Comparison of ENCODE assay signal across 12 cellular contexts in genomic region chr20:34269996-34270627, GRCh38. TPM values are rescaled to one million over a fixed set of nuclear protein-coding genes. Genes with fewer than 3 reads are reported as not detected.
DNase-seq lines count a peak whose midpoint lies in the region; ATAC-seq, FAIRE-seq and TF ChIP-seq lines count a peak whose summit lies in the region.
"Had no signal": no experiment of that assay in that cellular context is flagged by ENCODE, and none has a peak within 500 bp of the region (broad histone marks: within the 10 kb centered on the region; RNA-seq: fewer than 3 reads in every experiment).

No MANE protein-coding gene starts in this region.

- no peak overlapping the region for H4K5ac ChIP-seq in H1 (ENCODE audit: insufficient read length, low read depth, low read length)

- no peak for TF ChIP-seq EP300 in H1 (IDR thresholded peaks at IDR 0.05; ENCODE audit: borderline replicate concordance in 1 of 2, low read depth in 2 of 2, low read length in 2 of 2)
- TF ChIP-seq EP300 in tibial nerve (IDR thresholded peaks at IDR 0.05): peak; percentile 26 to 73

- no peak overlapping the region for H3K18ac ChIP-seq in H1 (ENCODE audit: extremely low read depth, low read length)

- H4K91ac ChIP-seq in H1 (replicated peaks; ENCODE audit: insufficient read length, low read length): no peak overlapping the region

- peak overlapping the region; percentile 77 for H3K4ac ChIP-seq in H1 (replicated peaks; ENCODE audit: insufficient read length, low read depth, low read length)

- no peak overlapping the region for H2BK120ac ChIP-seq in H1 (replicated peaks; ENCODE audit: low read depth, low read length)

- no peak for TF ChIP-seq POLR2A in H1 (IDR thresholded peaks at IDR 0.05; ENCODE audit: control extremely low read depth in 1 of 2, low read depth in 2 of 2, low read length in 2 of 2)
- TF ChIP-seq POLR2A in tibial nerve (IDR thresholded peaks at IDR 0.05): no peak

- no peak overlapping the region for H3K56ac ChIP-seq in H1 (replicated peaks; ENCODE audit: insufficient read length, low read depth, low read length)

- H4K20me1 ChIP-seq in H1 (replicated peaks in 1 of 2; ENCODE audit: control insufficient read depth in 1 of 2, insufficient read depth in 2 of 2, low read length in 2 of 2): peaks cover 4 to 10% of the 10 kb centered on the region in 2 experiments

- H3K23ac ChIP-seq in H1 (ENCODE audit: insufficient read length): no peak overlapping the region

- WGBS in H1 (ENCODE audit: extremely low coverage in 1 of 2, insufficient coverage in 1 of 2, insufficient read length in 1 of 2, insufficient replicate concordance in 2 of 2, low coverage in 1 of 2, low lambda C conversion rate in 2 of 2, missing lambda C conversion rate in 1 of 2), 2 experiments: 85% methylated on average over 9 of the region's 9 CpGs; no CpG with 5 or more reads in 1 of the 2 experiments
- 81 to 83% methylated on average over 9 of the region's 9 CpGs for WGBS in tibial nerve, 2 donors

- no peaks in the 10 kb centered on the region for H3K79me2 ChIP-seq in H1 (ENCODE audit: control insufficient read depth in 1 of 2, insufficient read depth in 2 of 2, low read length in 2 of 2)

- no peak for FAIRE-seq in H1 (lab: Jason Lieb, UNC)

- H2AK5ac ChIP-seq in H1 (ENCODE audit: low read depth, low read length): no peak overlapping the region

- H3K4me3 ChIP-seq in H1 (ENCODE audit: extremely low read depth in 1 of 4, insufficient read depth in 2 of 4, low read depth in 3 of 4, low read length in 4 of 4) (no peak overlapping the region), tibial nerve (no peak overlapping the region)

- ATAC-seq in GM18867 (IDR thresholded peaks at IDR 0.05; ENCODE audit: unreplicated experiment): no peak
- ATAC-seq: activated CD8-positive, alpha-beta T cell treated with anti-CD3 and anti-CD28 coated beads, Interleukin-2, amount 10 ng/mL, durations not matched to agents 7 days and 5 days had no signal

- H2AFZ ChIP-seq in H1 (ENCODE audit: low read length): no peak overlapping the region

- TF ChIP-seq CTCF in H1 (IDR thresholded peaks at IDR 0.05; ENCODE audit: control extremely low read depth in 1 of 3, insufficient read depth in 1 of 3, low read depth in 1 of 3, low read length in 3 of 3) (no peak), tibial nerve (IDR thresholded peaks at IDR 0.05) (no peak)

- H3K79me1 ChIP-seq in H1 (ENCODE audit: low read depth, low read length): no peaks in the 10 kb centered on the region; the same call in 1 of the 2 replicates

- H2BK20ac ChIP-seq in H1 (ENCODE audit: low read length): no peak overlapping the region

- no peak overlapping the region for H4K8ac ChIP-seq in H1 (ENCODE audit: extremely low read depth, insufficient read depth, low read length)

- no peak overlapping the region for H2BK5ac ChIP-seq in H1 (ENCODE audit: low read depth, low read length)

- H3K23me2 ChIP-seq in H1 (ENCODE audit: low read depth, low read length): peaks cover 5% of the 10 kb centered on the region; the same call in 1 of the 2 replicates

- peak overlapping the region in 1 of 2 experiments; percentile 55; a peak in 1 of 4 replicates for H3K4me2 ChIP-seq in H1 (ENCODE audit: insufficient read depth in 1 of 2, low read depth in 2 of 2, low read length in 2 of 2)

- TF ChIP-seq RAD21 in H1 (IDR thresholded peaks at IDR 0.05 in 1 of 2, conservative IDR thresholded peaks at IDR 0.05 in 1 of 2; ENCODE audit: low read depth in 2 of 2, low read length in 2 of 2): no peak

- H2BK12ac ChIP-seq in H1 (ENCODE audit: low read depth, low read length): no peak overlapping the region

- no peak overlapping the region for H3K9ac ChIP-seq in H1 (replicated peaks in 1 of 4; ENCODE audit: extremely low read depth in 1 of 4, low read depth in 3 of 4, low read length in 3 of 4)

- H3K36me3 ChIP-seq in H1 (ENCODE audit: control insufficient read depth in 2 of 4, insufficient read depth in 4 of 4, low read length in 3 of 4): peaks cover 0 to 22% (median 1%) of the 10 kb centered on the region in 4 experiments; a peak in 4 of 8 replicates
- H3K36me3 ChIP-seq in tibial nerve: peaks cover 0 to 17% (median 0%) of the 10 kb centered on the region in 3 donors

- 0 out of 7 replicates have a peak, but pooled peaks cover 0 to 2% (median 0%) of the 10 kb centered on the region in 4 experiments for H3K27me3 ChIP-seq in H1 (replicated peaks in 1 of 4; ENCODE audit: control insufficient read depth in 3 of 4, extremely low read depth in 1 of 4, insufficient read depth in 3 of 4, low read length in 3 of 4)
- peaks cover 0 to 7% of the 10 kb centered on the region in 2 donors for H3K27me3 ChIP-seq in tibial nerve
- H3K27me3 ChIP-seq: upper lobe of left lung had no signal

- CTCF ChIA-PET in H1 (lab: Charles Lee; ENCODE audit: partially characterized antibody): interaction anchor here (0.6 to 3.1 kb wide), 8 partner anchors 11 to 131 kb away, joined by 3 to 10 read pairs (median 3); no protein-coding TSS in a partner anchor

- DNase-seq in MV-4-11 (lab: John Stamatoyannopoulos, UW) (peak; percentile 7), H1 (ENCODE audit: low read depth in 1 of 2, low spot score in 2 of 2) (no peak), left kidney (ENCODE audit: low read depth, low spot score) (peak; percentile 7), tibial nerve (ENCODE audit: low spot score in 2 of 2) (peak in 1 of 2 donors; percentile 55), NCI-H1930 (lab: John Stamatoyannopoulos, UW) (no peak), NK-92 (lab: John Stamatoyannopoulos, UW; ENCODE audit: unreplicated experiment) (no peak)
- DNase-seq: activated CD8-positive, alpha-beta T cell treated with anti-CD3 and anti-CD28 coated beads, Interleukin-2, amount 10 ng/mL, durations not matched to agents 7 days and 5 days; CD8-positive, alpha-beta memory T cell; NCI-H345 had no signal

- no peaks in the 10 kb centered on the region for H3K9me3 ChIP-seq in H1 (ENCODE audit: insufficient read depth in 2 of 2, low read depth in 1 of 2, low read length in 1 of 2)
- H3K9me3 ChIP-seq in tibial nerve: no peaks in the 10 kb centered on the region
- H3K9me3 ChIP-seq: upper lobe of left lung had no signal

- no peak overlapping the region for H3K14ac ChIP-seq in H1 (ENCODE audit: insufficient read length)

- POLR2A ChIA-PET in H1 (lab: Charles Lee; ENCODE audit: partially characterized antibody): interaction anchor here (0.6 to 3.2 kb wide), 5 partner anchors 11 to 93 kb away, joined by 3 to 17 read pairs (median 4); partner anchors contain the start of genes AHCY and ITCH

- H3K27ac ChIP-seq in H1 (ENCODE audit: low read depth, low read length) (no peak overlapping the region), tibial nerve (peak overlapping the region in 2 of 4 donors; percentile 36 to 59)

- no peak overlapping the region for H2BK15ac ChIP-seq in H1 (ENCODE audit: low read length)

- H3K4me1 ChIP-seq in H1 (replicated peaks in 1 of 4; ENCODE audit: control insufficient read depth in 3 of 4, insufficient read depth in 4 of 4, low read length in 3 of 4) (no peaks in the 10 kb centered on the region), tibial nerve (peaks cover 0 to 20% (median 9%) of the 10 kb centered on the region in 4 donors)

TF ChIP-seq in H1, 55 proteins besides CTCF, POLR2A, EP300 and RAD21:
- no peak for TF ChIP-seq SP1 (IDR thresholded peaks at IDR 0.05; ENCODE audit: low read depth, low read length)
- TF ChIP-seq MAFK (IDR thresholded peaks at IDR 0.05; ENCODE audit: low read depth, low read length): no peak
- no peak for TF ChIP-seq SP4 (IDR thresholded peaks at IDR 0.05; ENCODE audit: low read length)
- TF ChIP-seq SIX5 (IDR thresholded peaks at IDR 0.05; ENCODE audit: low read depth, low read length): no peak
- no peak for TF ChIP-seq SUZ12 (IDR thresholded peaks at IDR 0.05; ENCODE audit: low read length)
- TF ChIP-seq BCL11A (IDR thresholded peaks at IDR 0.05; ENCODE audit: low read depth in 2 of 2, low read length in 2 of 2): no peak
- TF ChIP-seq ASH2L (IDR thresholded peaks at IDR 0.05; ENCODE audit: low read length): no peak
- TF ChIP-seq GTF2F1 (IDR thresholded peaks at IDR 0.05; ENCODE audit: borderline replicate concordance, low read depth, low read length): no peak
- no peak for TF ChIP-seq ZNF274 (IDR thresholded peaks at IDR 0.05; ENCODE audit: borderline replicate concordance, extremely low read depth, low read length)
- no peak for TF ChIP-seq FOSL1 (IDR thresholded peaks at IDR 0.05; ENCODE audit: insufficient read depth, low read depth, low read length)
- no peak for TF ChIP-seq CBX8 (IDR thresholded peaks at IDR 0.05; ENCODE audit: borderline replicate concordance, low read depth, low read length)
- no peak for TF ChIP-seq CHD2 (IDR thresholded peaks at IDR 0.05; ENCODE audit: low read length)
- TF ChIP-seq RBBP5 (IDR thresholded peaks at IDR 0.05; ENCODE audit: borderline replicate concordance, low read depth, low read length): no peak

RNA-seq across cellular contexts. Expression of gene ASIP, which starts 28.9 kb away (rescaled TPM):
- total RNA-seq in H1 (2021; fragmentation: NEBNext Ultra II Directional; extraction: Animal tissue kit (Norgen Biotek cat#: 25700)): not detected in 2 replicates
- polyA plus RNA-seq in H1 (2011; rRNA removed): not detected in 2 replicates
- not detected for polyA plus RNA-seq in H1 (2011; cell fraction: cytosol; rRNA removed)
- not detected for polyA plus RNA-seq in H1 (2011; cell fraction: nucleus; rRNA removed)
- polyA plus RNA-seq in H1 (2012, experiment 1 of 2): not detected in 4 replicates
- polyA plus RNA-seq in H1 (2012, experiment 2 of 2): not detected
- polyA plus RNA-seq in H1 (2013, experiment 1 of 2): not detected
- not detected for polyA plus RNA-seq in H1 (2013, experiment 2 of 2)
- not detected in 2 replicates for polyA minus RNA-seq in H1 (2011; rRNA and poly(A)+ RNA removed)
- polyA minus RNA-seq in H1 (2011; cell fraction: cytosol; rRNA and poly(A)+ RNA removed): not detected
- polyA minus RNA-seq in H1 (2011; cell fraction: nucleus; rRNA and poly(A)+ RNA removed): not detected
- total RNA-seq in tibial nerve: 10 to 100 TPM in 1 of 4 donors, 1 to 10 TPM in 2, not detected in 1; 1.4 to 10.5 (median 3.3) TPM
- total RNA-seq: activated CD8-positive, alpha-beta T cell treated with anti-CD3 and anti-CD28 coated beads, Interleukin-2, amount 10 ng/mL, durations not matched to agents 7 days and 5 days; CD8-positive, alpha-beta memory T cell; omental fat pad had no signal
- polyA plus RNA-seq: CD8-positive, alpha-beta memory T cell had no signal

RNA-seq across cellular contexts. Expression of gene AHCY, which starts 33.0 kb away (rescaled TPM):
- total RNA-seq in H1 (2021; fragmentation: NEBNext Ultra II Directional; extraction: Animal tissue kit (Norgen Biotek cat#: 25700)): 404 and 414 TPM in 2 replicates
- polyA plus RNA-seq in H1 (2011; rRNA removed): 638 and 688 TPM in 2 replicates
- 622 TPM for polyA plus RNA-seq in H1 (2011; cell fraction: cytosol; rRNA removed)
- polyA plus RNA-seq in H1 (2011; cell fraction: nucleus; rRNA removed): 664 TPM
- polyA plus RNA-seq in H1 (2012, experiment 1 of 2): 355 to 467 TPM (median 460 TPM) in 4 replicates
- 668 TPM for polyA plus RNA-seq in H1 (2012, experiment 2 of 2)
- polyA plus RNA-seq in H1 (2013, experiment 1 of 2): 249 TPM
- polyA plus RNA-seq in H1 (2013, experiment 2 of 2): 250 TPM
- polyA minus RNA-seq in H1 (2011; rRNA and poly(A)+ RNA removed): 889 and 910 TPM in 2 replicates
- 394 TPM for polyA minus RNA-seq in H1 (2011; cell fraction: cytosol; rRNA and poly(A)+ RNA removed)
- polyA minus RNA-seq in H1 (2011; cell fraction: nucleus; rRNA and poly(A)+ RNA removed): 315 TPM
- 100 to 1,000 TPM in 1 of 4 donors, 10 to 100 TPM in 3; 77.8 to 110 (median 83.1) TPM for total RNA-seq in tibial nerve

Comparison
In these comparisons a context has a peak if more than half of its experiments do, and no peak if none do; other contexts are left out.
1. DNase-seq: peak in MV-4-11 (single experiment) and left kidney (single experiment); none in H1 (0 of 2), NCI-H1930 (0 of 2) and NK-92 (single experiment).